ENCODE assay signal across 18 cellular contexts in genomic region chr2:108376774-108377173, GRCh38. TPM values are rescaled to one million over a fixed set of nuclear protein-coding genes. Genes with fewer than 3 reads are reported as not detected.
DNase-seq lines count a peak whose midpoint lies in the region; FAIRE-seq and TF ChIP-seq lines count a peak whose summit lies in the region.
"Had no signal": no experiment of that assay in that cellular context is flagged by ENCODE, and none has a peak within 500 bp of the region (broad histone marks: within the 10 kb centered on the region; RNA-seq: fewer than 3 reads in every experiment).

No MANE protein-coding gene starts in this region.

- TF ChIP-seq CTCF in thyroid gland (IDR thresholded peaks at IDR 0.05), result no peak
- TF ChIP-seq CTCF in tibial artery (IDR thresholded peaks at IDR 0.05), result no peak

- intact Hi-C loops in thyroid gland (cut with DNase I) (no loop called here), tibial artery (cut with DNase I; ENCODE audit: low total_unique reads) (no loop called here)

- WGBS in thyroid gland, 2 donors, result 93 to 98% methylated on average over 4 of the region's 4 CpGs

- H3K9me3 ChIP-seq in SJSA1 (replicated peaks) (no peaks in the 10 kb centered on the region), muscle layer of duodenum (ENCODE audit: control insufficient read depth in 1 of 2, low read length in 2 of 2) (no peaks in the 10 kb centered on the region), thyroid gland (no peaks in the 10 kb centered on the region), tibial artery (peaks cover 0 to 2% (median 0%) of the 10 kb centered on the region in 3 donors)
- H3K9me3 ChIP-seq: spleen had no signal

- no peak for TF ChIP-seq POLR2A in thyroid gland (IDR thresholded peaks at IDR 0.05)
- no peak for TF ChIP-seq POLR2A in GM12892 (IDR thresholded peaks at IDR 0.05; ENCODE audit: low read depth, low read length)

- no peak for FAIRE-seq in GM12892 (lab: Jason Lieb, UNC)

- H3K4me1 ChIP-seq in SJSA1 (replicated peaks) (peaks cover 27% of the 10 kb centered on the region), muscle layer of duodenum (ENCODE audit: control insufficient read depth in 1 of 2, insufficient read depth in 2 of 2, low read length in 2 of 2) (peaks cover 7 to 9% of the 10 kb centered on the region in 2 donors), thyroid gland (peaks cover 8 to 9% of the 10 kb centered on the region in 2 donors), tibial artery (peaks cover 0 to 10% (median 3%) of the 10 kb centered on the region in 4 donors)

- no peak for DNase-seq in SJSA1 (ENCODE audit: low read depth in 1 of 2, low spot score in 2 of 2)
- DNase-seq in thyroid gland, result no peak
- no peak for DNase-seq in tibial artery
- DNase-seq in GM12892 (ENCODE audit: insufficient read length), result no peak
- DNase-seq in NCI-H2171 (lab: John Stamatoyannopoulos, UW), result no peak
- DNase-seq: activated CD8-positive, alpha-beta memory T cell treated with anti-CD3 and anti-CD28 coated beads for 24 hours; activated naive CD8-positive, alpha-beta T cell treated with anti-CD3 and anti-CD28 coated beads, Interleukin-2, amount 10 ng/mL, durations not matched to agents 7 days and 5 days; activated T-cell treated with anti-CD3 and anti-CD28 coated beads, Interleukin-2, amount 50 U/mL, for 72 hours; CD4-positive, alpha-beta memory T cell; DMS79 treated with DMSO at 0.1 percent for 48 hours; naive thymus-derived CD4-positive, alpha-beta T cell; NCI-H187 treated with DMSO at 0.1 percent for 48 hours; NCI-H446; spleen; T-helper 9 cell had no signal

- H3K36me3 ChIP-seq in SJSA1 (no peaks in the 10 kb centered on the region), muscle layer of duodenum (ENCODE audit: control insufficient read depth in 1 of 2, insufficient read depth in 2 of 2, low read length in 2 of 2) (no peaks in the 10 kb centered on the region), thyroid gland (no peaks in the 10 kb centered on the region), tibial artery (no peaks in the 10 kb centered on the region)
- H3K36me3 ChIP-seq: spleen had no signal

- H3K27ac ChIP-seq in SJSA1 (peak overlapping the region; percentile 39; the same call in 1 of the 2 replicates), cingulate gyrus (ENCODE audit: low read depth, low read length) (peak overlapping the region; percentile 49), muscle layer of duodenum (ENCODE audit: low read length) (peak overlapping the region; percentile 77), thyroid gland (peak overlapping the region in 2 of 3 donors; percentile 30 to 70), tibial artery (no peak overlapping the region)
- H3K27ac ChIP-seq: KMS-11, spleen had no signal

- H3K27me3 ChIP-seq in SJSA1 (replicated peaks) (no peaks in the 10 kb centered on the region), muscle layer of duodenum (ENCODE audit: low read depth, low read length) (no peaks in the 10 kb centered on the region), thyroid gland (no peaks in the 10 kb centered on the region), tibial artery (no peaks in the 10 kb centered on the region)

- no peak overlapping the region for H3K4me3 ChIP-seq in SJSA1
- H3K4me3 ChIP-seq in muscle layer of duodenum (ENCODE audit: low read depth in 1 of 2, low read length in 2 of 2), result peak overlapping the region in 1 of 2 donors; percentile 54
- no peak overlapping the region for H3K4me3 ChIP-seq in thyroid gland (replicated peaks in 1 of 3)
- no peak overlapping the region for H3K4me3 ChIP-seq in tibial artery

RNA-seq across cellular contexts. Expression of gene SULT1C4, which starts 1.0 kb away (rescaled TPM):
- 0.25 and 1.7 TPM in 2 replicates for total RNA-seq in SJSA1 (2014; rRNA removed; shearing (Covaris generic))
- total RNA-seq in thyroid gland, result 1 to 10 TPM; 3.2 to 9.2 (median 7.5) TPM
- polyA plus RNA-seq in GM12892 (2012; ENCODE audit: missing spikeins), result not detected
- total RNA-seq: activated naive CD8-positive, alpha-beta T cell treated with anti-CD3 and anti-CD28 coated beads, Interleukin-2, amount 10 ng/mL, durations not matched to agents 7 days and 5 days; activated T-cell treated with anti-CD3 and anti-CD28 coated beads, Interleukin-2, amount 50 U/mL, for 72 hours; CD4-positive, alpha-beta memory T cell had no signal
- polyA plus RNA-seq: CD4-positive, alpha-beta memory T cell; naive thymus-derived CD4-positive, alpha-beta T cell had no signal

Comparison
In these comparisons a context has a peak if more than half of its experiments do, and no peak if none do; other contexts are left out.
1. H3K27ac ChIP-seq: peak in SJSA1 (single experiment), cingulate gyrus (single experiment), muscle layer of duodenum (single experiment) and thyroid gland (2 of 3); none in tibial artery (0 of 2).